Comparison of ENCODE assay signal across 15 cellular contexts in genomic region chr11:14826580-14826979, GRCh38.
DNase-seq lines count a peak whose midpoint lies in the region; ATAC-seq and TF ChIP-seq lines count a peak whose summit lies in the region.
"Had no signal": no experiment of that assay in that cellular context is flagged by ENCODE, and none has a peak within 500 bp of the region (broad histone marks: within the 10 kb centered on the region; RNA-seq: fewer than 3 reads in every experiment).

No MANE protein-coding gene starts in this region.

- no peak for DNase-seq in activated T-cell treated with anti-CD3 and anti-CD28 coated beads, Interleukin-2, amount 50 U/mL, for 72 hours
- no peak for DNase-seq in activated T-cell treated with anti-CD3 and anti-CD28 coated beads, Interleukin-2, amount 50 U/mL, for 4 hours
- no peak for DNase-seq in CD8-positive, alpha-beta T cell
- DNase-seq in T-helper 2 cell treated with Interferon-gamma antibody and Interleukin-4, amounts not matched to agents 5 μg/mL and 100 μg/mL, for 36 hours (ENCODE audit: low spot score): no peak
- DNase-seq in naive thymus-derived CD4-positive, alpha-beta T cell: no peak
- DNase-seq in A673 (ENCODE audit: low spot score): no peak
- no peak for DNase-seq in heart right ventricle
- DNase-seq: AML-193, DMS79, H7 had no signal

- BruUV-seq in A673 (replicated peaks; lab: Mats Ljungman, UMichigan): no TSS peak

- peak overlapping the region; percentile 87 for H3K27ac Mint-ChIP-seq in activated T-cell treated with anti-CD3 and anti-CD28 coated beads, Interleukin-2, amount 50 U/mL, for 72 hours
- peak overlapping the region; percentile 76 for H3K27ac Mint-ChIP-seq in CD8-positive, alpha-beta T cell
- H3K27ac Mint-ChIP-seq in T-helper 2 cell treated with Interferon-gamma antibody and Interleukin-4, amounts not matched to agents 5 μg/mL and 100 μg/mL, for 36 hours: peak overlapping the region; percentile 57
- H3K27ac Mint-ChIP-seq in naive thymus-derived CD4-positive, alpha-beta T cell: peak overlapping the region in 5 of 9 donors; percentile 38 to 67 (median 52)
- H3K27ac Mint-ChIP-seq: GM23338 had no signal

- peaks cover 41 to 53% of the 10 kb centered on the region in 2 donors for H3K36me3 Mint-ChIP-seq in activated T-cell treated with anti-CD3 and anti-CD28 coated beads, Interleukin-2, amount 50 U/mL, for 72 hours (ENCODE audit: insufficient read depth in 2 of 2)
- H3K36me3 Mint-ChIP-seq in activated T-cell treated with anti-CD3 and anti-CD28 coated beads, Interleukin-2, amount 50 U/mL, for 4 hours (ENCODE audit: insufficient read depth): peaks cover 31% of the 10 kb centered on the region
- H3K36me3 Mint-ChIP-seq in CD8-positive, alpha-beta T cell: peaks cover 76% of the 10 kb centered on the region
- H3K36me3 Mint-ChIP-seq in T-helper 2 cell treated with Interferon-gamma antibody and Interleukin-4, amounts not matched to agents 5 μg/mL and 100 μg/mL, for 36 hours (ENCODE audit: low read depth): peaks cover 84% of the 10 kb centered on the region
- H3K36me3 Mint-ChIP-seq in naive thymus-derived CD4-positive, alpha-beta T cell: peaks cover 25 to 82% (median 69%) of the 10 kb centered on the region in 5 donors

- 83 to 85% methylated on average over 2 of the region's 2 CpGs for WGBS in heart right ventricle, 2 donors

- no peak for TF ChIP-seq CTCF in CD8-positive, alpha-beta T cell (IDR thresholded peaks at IDR 0.05)
- TF ChIP-seq CTCF in A673 (conservative IDR thresholded peaks at IDR 0.05; ENCODE audit: low read depth, low read length) (no peak), heart right ventricle (IDR thresholded peaks at IDR 0.05) (no peak)

- H3K4me3 ChIP-seq in CD8-positive, alpha-beta T cell (ENCODE audit: low read depth, low read length): no peak overlapping the region
- no peak overlapping the region for H3K4me3 ChIP-seq in naive thymus-derived CD4-positive, alpha-beta T cell (ENCODE audit: low read length)
- H3K4me3 ChIP-seq in A673 (ENCODE audit: low read depth, low read length, poor library complexity, severe bottlenecking) (no peak overlapping the region), heart right ventricle (no peak overlapping the region)
- H3K4me3 ChIP-seq: A549, BLaER1, GM12878, GM23338 had no signal

- H3K27ac ChIP-seq in CD8-positive, alpha-beta T cell (ENCODE audit: low read depth, low read length): no peak overlapping the region
- no peak overlapping the region for H3K27ac ChIP-seq in naive thymus-derived CD4-positive, alpha-beta T cell (ENCODE audit: low read depth, low read length)
- H3K27ac ChIP-seq in A673 (ENCODE audit: low read depth, low read length, poor library complexity, severe bottlenecking) (no peak overlapping the region), heart right ventricle (no peak overlapping the region)
- H3K27ac ChIP-seq: A549, BLaER1 had no signal

- H3K4me1 ChIP-seq in CD8-positive, alpha-beta T cell (ENCODE audit: insufficient read depth, low read length): no peaks in the 10 kb centered on the region
- no peaks in the 10 kb centered on the region for H3K4me1 ChIP-seq in naive thymus-derived CD4-positive, alpha-beta T cell (ENCODE audit: control insufficient read depth in 2 of 2, insufficient read depth in 2 of 2, low read length in 2 of 2)
- no peaks in the 10 kb centered on the region for H3K4me1 ChIP-seq in A673 (ENCODE audit: insufficient read depth, low read length, poor library complexity, severe bottlenecking)
- H3K4me1 ChIP-seq in heart right ventricle: no peaks in the 10 kb centered on the region
- H3K4me1 ChIP-seq: A549, BLaER1 had no signal

- POLR2A ChIA-PET in CD8-positive, alpha-beta T cell (lab: Charles Lee): interaction anchor here (0.7 kb wide), 1 partner anchor 24 kb away, joined by 3 read pairs; no protein-coding TSS in a partner anchor
- POLR2A ChIA-PET in naive thymus-derived CD4-positive, alpha-beta T cell (lab: Charles Lee): interaction anchor here (0.7 to 1.0 kb wide), 2 partner anchors 10 to 190 kb away, joined by 3 to 4 read pairs; no protein-coding TSS in a partner anchor
- POLR2A ChIA-PET in A673 (lab: Charles Lee; ENCODE audit: low non-redundant PET): no interaction called here

- peaks cover 9% of the 10 kb centered on the region for H3K4me1 Mint-ChIP-seq in activated T-cell treated with anti-CD3 and anti-CD28 coated beads, Interleukin-2, amount 50 U/mL, for 72 hours (ENCODE audit: low read depth)
- H3K4me1 Mint-ChIP-seq in activated T-cell treated with anti-CD3 and anti-CD28 coated beads, Interleukin-2, amount 50 U/mL, for 4 hours (ENCODE audit: low read depth): no peaks in the 10 kb centered on the region
- H3K4me1 Mint-ChIP-seq in CD8-positive, alpha-beta T cell (ENCODE audit: low read depth): peaks cover 11% of the 10 kb centered on the region
- H3K4me1 Mint-ChIP-seq in T-helper 2 cell treated with Interferon-gamma antibody and Interleukin-4, amounts not matched to agents 5 μg/mL and 100 μg/mL, for 36 hours (ENCODE audit: low read depth): peaks cover 15% of the 10 kb centered on the region
- peaks cover 0 to 9% (median 3%) of the 10 kb centered on the region in 7 donors for H3K4me1 Mint-ChIP-seq in naive thymus-derived CD4-positive, alpha-beta T cell
- H3K4me1 Mint-ChIP-seq: GM23338 had no signal

- peak in 1 of 2 donors; percentile 50 for ATAC-seq in activated T-cell treated with anti-CD3 and anti-CD28 coated beads, Interleukin-2, amount 50 U/mL, for 72 hours (replicated peaks in 1 of 2)
- ATAC-seq in activated T-cell treated with anti-CD3 and anti-CD28 coated beads, Interleukin-2, amount 50 U/mL, for 4 hours: no peak
- no peak for ATAC-seq in CD8-positive, alpha-beta T cell
- ATAC-seq in naive thymus-derived CD4-positive, alpha-beta T cell: no peak
- ATAC-seq in GM18870 (IDR thresholded peaks at IDR 0.05; ENCODE audit: unreplicated experiment) (no peak), heart right ventricle (no peak)
- ATAC-seq: A549, GM12878, GM23338 had no signal

- CTCF ChIA-PET in CD8-positive, alpha-beta T cell (lab: Charles Lee): no interaction called here
- CTCF ChIA-PET in naive thymus-derived CD4-positive, alpha-beta T cell (lab: Charles Lee): no interaction called here
- CTCF ChIA-PET in A673 (lab: Charles Lee): no interaction called here

- no peaks in the 10 kb centered on the region for H3K27me3 ChIP-seq in CD8-positive, alpha-beta T cell (ENCODE audit: insufficient read depth, low read length)
- H3K27me3 ChIP-seq in naive thymus-derived CD4-positive, alpha-beta T cell (ENCODE audit: control insufficient read depth in 2 of 2, insufficient read depth in 2 of 2, low read length in 2 of 2): no peaks in the 10 kb centered on the region
- H3K27me3 ChIP-seq in A673 (replicated peaks; ENCODE audit: insufficient read depth, low read depth, low read length, poor library complexity): no peaks in the 10 kb centered on the region
- H3K27me3 ChIP-seq in heart right ventricle: no peaks in the 10 kb centered on the region
- H3K27me3 ChIP-seq: BLaER1 had no signal

- H3K9me3 Mint-ChIP-seq in activated T-cell treated with anti-CD3 and anti-CD28 coated beads, Interleukin-2, amount 50 U/mL, for 72 hours: peaks cover 24 to 39% of the 10 kb centered on the region in 2 donors
- H3K9me3 Mint-ChIP-seq in activated T-cell treated with anti-CD3 and anti-CD28 coated beads, Interleukin-2, amount 50 U/mL, for 4 hours: peaks cover 15% of the 10 kb centered on the region
- peaks cover 20% of the 10 kb centered on the region for H3K9me3 Mint-ChIP-seq in CD8-positive, alpha-beta T cell
- peaks cover 54% of the 10 kb centered on the region for H3K9me3 Mint-ChIP-seq in T-helper 2 cell treated with Interferon-gamma antibody and Interleukin-4, amounts not matched to agents 5 μg/mL and 100 μg/mL, for 36 hours
- peaks cover 2 to 49% (median 16%) of the 10 kb centered on the region in 11 donors for H3K9me3 Mint-ChIP-seq in naive thymus-derived CD4-positive, alpha-beta T cell

- no peaks in the 10 kb centered on the region for H3K9me3 ChIP-seq in CD8-positive, alpha-beta T cell (ENCODE audit: low read length)
- no peaks in the 10 kb centered on the region for H3K9me3 ChIP-seq in naive thymus-derived CD4-positive, alpha-beta T cell (ENCODE audit: control insufficient read depth in 2 of 3, low read length in 3 of 3)
- no peaks in the 10 kb centered on the region for H3K9me3 ChIP-seq in A673 (ENCODE audit: low read depth, low read length, poor library complexity, severe bottlenecking)
- H3K9me3 ChIP-seq in heart right ventricle: peaks cover 0 to 10% (median 0%) of the 10 kb centered on the region in 11 donors
- H3K9me3 ChIP-seq: A549 had no signal

- intact Hi-C loops in CD8-positive, alpha-beta T cell (cut with DNase I, micrococcal nuclease): no loop called here
- intact Hi-C loops in naive thymus-derived CD4-positive, alpha-beta T cell (cut with micrococcal nuclease): no loop called here
- intact Hi-C loops in A673 (cut with micrococcal nuclease; ENCODE audit: unreplicated experiment): no loop called here
- intact Hi-C loops in heart right ventricle (cut with DNase I): no loop called here

- no peaks in the 10 kb centered on the region for H3K27me3 Mint-ChIP-seq in activated T-cell treated with anti-CD3 and anti-CD28 coated beads, Interleukin-2, amount 50 U/mL, for 72 hours (ENCODE audit: low read depth)
- no peaks in the 10 kb centered on the region for H3K27me3 Mint-ChIP-seq in activated T-cell treated with anti-CD3 and anti-CD28 coated beads, Interleukin-2, amount 50 U/mL, for 4 hours (ENCODE audit: low read depth)
- no peaks in the 10 kb centered on the region for H3K27me3 Mint-ChIP-seq in CD8-positive, alpha-beta T cell (ENCODE audit: low read depth)
- no peaks in the 10 kb centered on the region for H3K27me3 Mint-ChIP-seq in T-helper 2 cell treated with Interferon-gamma antibody and Interleukin-4, amounts not matched to agents 5 μg/mL and 100 μg/mL, for 36 hours (ENCODE audit: low read depth)
- no peaks in the 10 kb centered on the region for H3K27me3 Mint-ChIP-seq in naive thymus-derived CD4-positive, alpha-beta T cell

- H3K36me3 ChIP-seq in CD8-positive, alpha-beta T cell (ENCODE audit: insufficient read depth, low read length): peaks cover 20% of the 10 kb centered on the region
- peaks cover 0 to 26% (median 4%) of the 10 kb centered on the region in 3 experiments for H3K36me3 ChIP-seq in naive thymus-derived CD4-positive, alpha-beta T cell (ENCODE audit: control insufficient read depth in 2 of 3, insufficient read depth in 3 of 3, low read length in 3 of 3)
- H3K36me3 ChIP-seq in A673 (ENCODE audit: insufficient read depth, low read length, poor library complexity, severe bottlenecking): no peaks in the 10 kb centered on the region
- peaks cover 0 to 8% (median 0%) of the 10 kb centered on the region in 9 donors for H3K36me3 ChIP-seq in heart right ventricle

- H3K4me3 Mint-ChIP-seq in activated T-cell treated with anti-CD3 and anti-CD28 coated beads, Interleukin-2, amount 50 U/mL, for 72 hours: no peak overlapping the region
- H3K4me3 Mint-ChIP-seq in activated T-cell treated with anti-CD3 and anti-CD28 coated beads, Interleukin-2, amount 50 U/mL, for 4 hours: no peak overlapping the region
- no peak overlapping the region for H3K4me3 Mint-ChIP-seq in CD8-positive, alpha-beta T cell
- H3K4me3 Mint-ChIP-seq in T-helper 2 cell treated with Interferon-gamma antibody and Interleukin-4, amounts not matched to agents 5 μg/mL and 100 μg/mL, for 36 hours: no peak overlapping the region
- H3K4me3 Mint-ChIP-seq in naive thymus-derived CD4-positive, alpha-beta T cell: no peak overlapping the region
- H3K4me3 Mint-ChIP-seq: GM23338 had no signal
